In the genomic region with DNA sequence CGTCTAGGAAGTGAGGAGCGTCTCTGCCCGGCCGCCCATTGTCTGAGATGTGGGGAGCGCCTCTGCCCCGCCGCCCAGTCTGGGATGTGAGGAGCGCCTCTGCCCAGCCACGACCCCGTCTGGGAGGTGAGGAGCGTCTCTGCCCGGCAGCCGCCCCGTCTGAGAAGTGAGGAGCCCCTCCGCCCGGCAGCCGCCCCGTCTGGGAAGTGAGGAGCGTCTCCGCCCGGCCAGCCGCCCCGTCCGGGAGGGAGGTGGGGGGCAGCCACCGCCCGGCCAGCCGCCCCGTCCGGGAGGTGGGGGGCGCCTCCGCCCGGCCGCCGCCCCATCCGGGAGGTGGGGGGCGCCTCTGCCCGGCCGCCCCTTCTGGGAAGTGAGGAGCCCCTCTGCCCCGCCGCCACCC, we compare ENCODE assay signal across 4 cellular contexts. TPM values are rescaled to one million over a fixed set of nuclear protein-coding genes. Genes with fewer than 3 reads are reported as not detected.
"Had no signal": no experiment of that assay in that cellular context is flagged by ENCODE, and none has a peak within 500 bp of the region (broad histone marks: within the 10 kb centered on the region; RNA-seq: fewer than 3 reads in every experiment).

No MANE protein-coding gene starts in this region.

RNA-seq across cellular contexts. Expression of a gene that starts 13.0 kb away (rescaled TPM):
- total RNA-seq: RPMI7951, SJCRH30, SJSA1, SK-MEL-5 had no signal
